In genomic region chr12:103956515-103957027, GRCh38 we compare ENCODE assay signal across 8 cellular contexts. TPM values are rescaled to one million over a fixed set of nuclear protein-coding genes. Genes with fewer than 3 reads are reported as not detected.
A peak's percentile ranks its signal among the peaks of the same experiment; 100 is the strongest.
DNase-seq lines count a peak whose midpoint lies in the region; ATAC-seq, FAIRE-seq and TF ChIP-seq lines count a peak whose summit lies in the region.

No MANE protein-coding gene starts in this region.

- H3K9me1 ChIP-seq in keratinocyte (ENCODE audit: control insufficient read depth, extremely low read depth, insufficient read depth, low read length): no peaks in the 10 kb centered on the region

- H3K9ac ChIP-seq in HUES64 (ENCODE audit: low read depth, low read length): peak overlapping the region; percentile 87
- peak overlapping the region; percentile 95 for H3K9ac ChIP-seq in keratinocyte (ENCODE audit: control insufficient read depth, extremely low read depth, insufficient read depth, low read length)
- peak overlapping the region; percentile 83 to 90 for H3K9ac ChIP-seq in stomach smooth muscle (ENCODE audit: low read length in 2 of 2)

- H3K4me3 ChIP-seq in HUES64 (ENCODE audit: low read length) (peak overlapping the region; percentile 72), ascending aorta (peak overlapping the region; percentile 87 to 93), keratinocyte (ENCODE audit: control insufficient read depth in 2 of 3, extremely low read depth in 1 of 3, insufficient read depth in 2 of 3, low read depth in 1 of 3, low read length in 3 of 3) (peak overlapping the region; percentile 79 to 93 (median 90)), stomach smooth muscle (ENCODE audit: low read length in 2 of 2) (peak overlapping the region; percentile 88 to 94)

- no peak for TF ChIP-seq CTCF in ascending aorta (IDR thresholded peaks at IDR 0.05)
- TF ChIP-seq CTCF in keratinocyte (optimal IDR thresholded peaks at IDR 0.05 in 1 of 3, IDR thresholded peaks at IDR 0.05 in 1 of 3, conservative IDR thresholded peaks at IDR 0.05 in 1 of 3; ENCODE audit: extremely low read depth in 1 of 3, insufficient read depth in 2 of 3, low read length in 3 of 3): no peak

- WGBS in HUES64: under 1% methylated on average over 31 of the region's 31 CpGs

- H3K4me2 ChIP-seq in keratinocyte (ENCODE audit: control insufficient read depth, extremely low read depth, insufficient read depth, low read depth, low read length): peak overlapping the region; percentile 84

- no peaks in the 10 kb centered on the region for H4K20me1 ChIP-seq in keratinocyte (ENCODE audit: control insufficient read depth, extremely low read depth, insufficient read depth, low read length)

- no peaks in the 10 kb centered on the region for H3K4me1 ChIP-seq in HUES64 (ENCODE audit: insufficient read depth, low read length)
- H3K4me1 ChIP-seq in ascending aorta: peaks cover 0 to 19% of the 10 kb centered on the region in 2 donors
- H3K4me1 ChIP-seq in keratinocyte (ENCODE audit: control insufficient read depth, extremely low read depth, insufficient read depth, low read length): peaks cover 13% of the 10 kb centered on the region
- peaks cover 18% of the 10 kb centered on the region for H3K4me1 ChIP-seq in stomach smooth muscle (ENCODE audit: control insufficient read depth, insufficient read depth, low read length)

- dilution Hi-C loops in keratinocyte (cut with MboI; ENCODE audit: extremely low pct_ligation_motif_present, low sequenced_read_pairs): no loop called here

- peak; percentile 2 for ATAC-seq in GM21367 (IDR thresholded peaks at IDR 0.05; ENCODE audit: unreplicated experiment)

- no peak for FAIRE-seq in keratinocyte (lab: Jason Lieb, UNC)

- peak overlapping the region; percentile 96 for H2AFZ ChIP-seq in keratinocyte (ENCODE audit: control insufficient read depth, low read length)

- peaks cover 29% of the 10 kb centered on the region for H3K79me2 ChIP-seq in keratinocyte (ENCODE audit: control insufficient read depth, insufficient read depth, low read length)

- no peaks in the 10 kb centered on the region for H3K27me3 ChIP-seq in HUES64 (ENCODE audit: insufficient read depth, low read length)
- no peaks in the 10 kb centered on the region for H3K27me3 ChIP-seq in ascending aorta
- H3K27me3 ChIP-seq in keratinocyte (ENCODE audit: control insufficient read depth, extremely low read depth, insufficient read depth, low read length): no peaks in the 10 kb centered on the region
- H3K27me3 ChIP-seq in stomach smooth muscle (ENCODE audit: control insufficient read depth in 1 of 2, insufficient read depth in 2 of 2, low read length in 2 of 2): no peaks in the 10 kb centered on the region

- H3K27ac ChIP-seq in HUES64 (ENCODE audit: low read depth, low read length) (peak overlapping the region; percentile 96), ascending aorta (peak overlapping the region; percentile 84 to 85), keratinocyte (ENCODE audit: control insufficient read depth, insufficient read depth, low read length) (peak overlapping the region; percentile 85), stomach smooth muscle (ENCODE audit: low read length) (peak overlapping the region; percentile 90)

- DNase-seq in COLO668 (lab: John Stamatoyannopoulos, UW; ENCODE audit: unreplicated experiment) (peak; percentile 74), ascending aorta (ENCODE audit: low spot score in 2 of 2) (no peak), keratinocyte (ENCODE audit: low read depth, low spot score) (no peak), COR-L47 (lab: John Stamatoyannopoulos, UW) (no peak), NCI-H2029 treated with DMSO at 0.1 percent for 48 hours (lab: John Stamatoyannopoulos, UW) (no peak)

- H3K36me3 ChIP-seq in HUES64 (ENCODE audit: insufficient read depth, low read length): peaks cover 33% of the 10 kb centered on the region
- H3K36me3 ChIP-seq in ascending aorta: peaks cover 16 to 24% of the 10 kb centered on the region in 2 donors
- H3K36me3 ChIP-seq in keratinocyte (ENCODE audit: control insufficient read depth in 2 of 2, extremely low read depth in 1 of 2, insufficient read depth in 2 of 2, low read length in 2 of 2): peaks cover 8 to 12% of the 10 kb centered on the region in 2 experiments
- H3K36me3 ChIP-seq in stomach smooth muscle (ENCODE audit: control insufficient read depth in 2 of 2, insufficient read depth in 2 of 2, low read length in 2 of 2): peaks cover 19% of the 10 kb centered on the region in 2 donors

- intact Hi-C loops in ascending aorta (cut with DNase I): loop anchor here (1.0 to 2.0 kb wide), 3 partner anchors 9 to 108 kb away; partner anchors contain the start of genes HCFC2, HSP90B1 and TDG

- H3K9me3 ChIP-seq in HUES64 (ENCODE audit: insufficient read depth, low read depth, low read length) (no peaks in the 10 kb centered on the region), ascending aorta (no peaks in the 10 kb centered on the region), keratinocyte (ENCODE audit: control insufficient read depth, low read depth, low read length) (no peaks in the 10 kb centered on the region), stomach smooth muscle (ENCODE audit: control insufficient read depth in 2 of 2, low read length in 2 of 2) (no peaks in the 10 kb centered on the region)

RNA-seq across cellular contexts. Expression of gene TDG, which starts 9.1 kb away (rescaled TPM):
- 68.7 TPM for polyA plus RNA-seq in HUES64 (2013, experiment 1 of 2)
- 57.9 TPM for polyA plus RNA-seq in HUES64 (2013, experiment 2 of 2)
- total RNA-seq in ascending aorta: 11.8 TPM
- 20.8 to 35.6 TPM (median 27.1 TPM) in 3 replicates for polyA plus RNA-seq in keratinocyte
- 26.1 TPM for polyA plus RNA-seq in keratinocyte (2011; ENCODE audit: low read depth)
- polyA plus RNA-seq in keratinocyte (2011; cell fraction: cytosol; rRNA removed): 12.7 and 24.8 TPM in 2 replicates
- 28.9 and 42.6 TPM in 2 replicates for polyA plus RNA-seq in keratinocyte (2011; cell fraction: nucleus; rRNA removed)
- polyA plus RNA-seq in keratinocyte (2012; ENCODE audit: low replicate concordance): 21.0 and 31.1 TPM in 2 replicates
- polyA minus RNA-seq in keratinocyte: 3.3 to 26.9 TPM (median 17.3 TPM) in 3 replicates
- polyA minus RNA-seq in keratinocyte (2011; cell fraction: cytosol; rRNA and poly(A)+ RNA removed): 11.7 TPM
- 19.2 and 30.3 TPM in 2 replicates for polyA minus RNA-seq in keratinocyte (2011; cell fraction: nucleus; rRNA and poly(A)+ RNA removed)

RNA-seq across cellular contexts. Expression of gene HSP90B1, which starts 26.4 kb away (rescaled TPM):
- 534 TPM for polyA plus RNA-seq in HUES64 (2013, experiment 1 of 2)
- 546 TPM for polyA plus RNA-seq in HUES64 (2013, experiment 2 of 2)
- 250 TPM for total RNA-seq in ascending aorta
- 447 to 954 TPM (median 865 TPM) in 3 replicates for polyA plus RNA-seq in keratinocyte
- 3,505 TPM for polyA plus RNA-seq in keratinocyte (2011; ENCODE audit: low read depth)
- 228 and 323 TPM in 2 replicates for polyA plus RNA-seq in keratinocyte (2011; cell fraction: cytosol; rRNA removed)
- polyA plus RNA-seq in keratinocyte (2011; cell fraction: nucleus; rRNA removed): 1,027 and 1,573 TPM in 2 replicates
- 425 and 912 TPM in 2 replicates for polyA plus RNA-seq in keratinocyte (2012; ENCODE audit: low replicate concordance)
- polyA minus RNA-seq in keratinocyte: 104 to 371 TPM (median 154 TPM) in 3 replicates
- polyA minus RNA-seq in keratinocyte (2011; cell fraction: cytosol; rRNA and poly(A)+ RNA removed): 166 TPM
- polyA minus RNA-seq in keratinocyte (2011; cell fraction: nucleus; rRNA and poly(A)+ RNA removed): 332 and 608 TPM in 2 replicates
